Comparison of ENCODE assay signal across 8 cellular contexts in genomic region chr19:48445256-48445605, GRCh38. TPM values are rescaled to one million over a fixed set of nuclear protein-coding genes. Genes with fewer than 3 reads are reported as not detected.
A peak's percentile ranks its signal among the peaks of the same experiment; 100 is the strongest.
DNase-seq lines count a peak whose midpoint lies in the region; ATAC-seq and TF ChIP-seq lines count a peak whose summit lies in the region.

No MANE protein-coding gene starts in this region.

- H3K9me3 ChIP-seq in breast epithelium, result no peaks in the 10 kb centered on the region

- peaks cover 0 to 3% of the 10 kb centered on the region in 2 donors for H3K27me3 ChIP-seq in breast epithelium

- intact Hi-C loops in breast epithelium (cut with DNase I; ENCODE audit: low total_unique reads), result no loop called here

- H3K4me3 ChIP-seq in breast epithelium, result peak overlapping the region; percentile 86 to 99 (median 99)

- ATAC-seq in GM19438 (IDR thresholded peaks at IDR 0.05; ENCODE audit: low read depth, unreplicated experiment) (peak; percentile 22), GM18870 (IDR thresholded peaks at IDR 0.05; ENCODE audit: unreplicated experiment) (no peak)
- ATAC-seq in stimulated activated naive CD8-positive, alpha-beta T cell treated with anti-CD3 and anti-CD28 coated beads, Interleukin-15, Interleukin-2, amounts not matched to agents 100 U/mL and 50 U/mL, for 24 hours, result peak; percentile 11

- no peaks in the 10 kb centered on the region for H3K36me3 ChIP-seq in breast epithelium

- DNase-seq in DMS 273 treated with DMSO at 0.1 percent for 48 hours (lab: John Stamatoyannopoulos, UW), result peak; percentile 93
- DNase-seq in HuH-7 (ENCODE audit: low spot score), result peak; percentile 93
- DNase-seq in breast epithelium (ENCODE audit: low spot score in 2 of 2), result no peak
- peak; percentile 93 for DNase-seq in iris pigment epithelial cell (ENCODE audit: low read depth)
- no peak for DNase-seq in stimulated activated naive CD8-positive, alpha-beta T cell treated with anti-CD3 and anti-CD28 coated beads, Interleukin-15, Interleukin-2, amounts not matched to agents 100 U/mL and 50 U/mL, for 24 hours

- no peak for TF ChIP-seq POLR2A in breast epithelium (IDR thresholded peaks at IDR 0.05)

- peak overlapping the region; percentile 82 to 88 for H3K27ac ChIP-seq in breast epithelium

- peaks cover 10 to 12% of the 10 kb centered on the region in 2 donors for H3K4me1 ChIP-seq in breast epithelium

- TF ChIP-seq CTCF in breast epithelium (IDR thresholded peaks at IDR 0.05), result peak; percentile 40 to 60 (median 48)

TF ChIP-seq in PFSK-1, 5 proteins besides CTCF, POLR2A, EP300 and RAD21:
- TF ChIP-seq TAF1 (IDR thresholded peaks at IDR 0.05; ENCODE audit: borderline replicate concordance, insufficient read depth, low read length), result 0 out of 2 replicates have a peak, but pooled peaks have one; percentile 23
- 0 out of 2 replicates have a peak, but pooled peaks have one; percentile 10 for TF ChIP-seq SIN3A (IDR thresholded peaks at IDR 0.05; ENCODE audit: borderline replicate concordance, insufficient read depth, low read length)
- no peak for TF ChIP-seq POLR2AphosphoS5 (IDR thresholded peaks at IDR 0.05; ENCODE audit: low read depth, low read length)

RNA-seq across cellular contexts. Expression of gene GRWD1, which starts 0.6 kb away (rescaled TPM):
- 54.2 TPM for polyA plus RNA-seq in PFSK-1 (2012; ENCODE audit: insufficient read length, low read depth)
- 10 to 100 TPM; 25.0 to 35.4 (median 30.1) TPM for total RNA-seq in breast epithelium

RNA-seq across cellular contexts. Expression of gene KCNJ14, which starts 10.1 kb away (rescaled TPM):
- 0.99 TPM for polyA plus RNA-seq in PFSK-1 (2012; ENCODE audit: insufficient read length, low read depth)
- total RNA-seq in breast epithelium, result 1 to 10 TPM in 2 of 3 donors, under 1 TPM in 1; 0.80 to 1.6 (median 1.0) TPM

RNA-seq across cellular contexts. Expression of gene CYTH2, which starts 23.9 kb away (rescaled TPM):
- polyA plus RNA-seq in PFSK-1 (2012; ENCODE audit: insufficient read length, low read depth), result 63.9 TPM
- 10 to 100 TPM; 42.2 to 74.7 (median 70.4) TPM for total RNA-seq in breast epithelium

RNA-seq across cellular contexts. Expression of gene GRIN2D, which starts 51.8 kb away (rescaled TPM):
- polyA plus RNA-seq in PFSK-1 (2012; ENCODE audit: insufficient read length, low read depth), result 4.4 TPM
- under 1 TPM in 2 of 3 donors, not detected in 1; 0.32 to 0.33 TPM for total RNA-seq in breast epithelium

RNA-seq across cellular contexts. Expression of gene KDELR1, which starts 53.9 kb away (rescaled TPM):
- polyA plus RNA-seq in PFSK-1 (2012; ENCODE audit: insufficient read length, low read depth), result 169 TPM
- 10 to 100 TPM; 66.2 to 85.0 (median 68.5) TPM for total RNA-seq in breast epithelium

Comparison
In these comparisons a context has a peak if more than half of its experiments do, and no peak if none do; other contexts are left out.
1. DNase-seq: peak in DMS 273 treated with DMSO at 0.1 percent for 48 hours (single experiment), HuH-7 (single experiment) and iris pigment epithelial cell (single experiment); none in breast epithelium (0 of 2) and stimulated activated naive CD8-positive, alpha-beta T cell treated with anti-CD3 and anti-CD28 coated beads, Interleukin-15, Interleukin-2, amounts not matched to agents 100 U/mL and 50 U/mL, for 24 hours (single experiment).